3 cellular contexts compared by ENCODE assay signal in the genomic region with DNA sequence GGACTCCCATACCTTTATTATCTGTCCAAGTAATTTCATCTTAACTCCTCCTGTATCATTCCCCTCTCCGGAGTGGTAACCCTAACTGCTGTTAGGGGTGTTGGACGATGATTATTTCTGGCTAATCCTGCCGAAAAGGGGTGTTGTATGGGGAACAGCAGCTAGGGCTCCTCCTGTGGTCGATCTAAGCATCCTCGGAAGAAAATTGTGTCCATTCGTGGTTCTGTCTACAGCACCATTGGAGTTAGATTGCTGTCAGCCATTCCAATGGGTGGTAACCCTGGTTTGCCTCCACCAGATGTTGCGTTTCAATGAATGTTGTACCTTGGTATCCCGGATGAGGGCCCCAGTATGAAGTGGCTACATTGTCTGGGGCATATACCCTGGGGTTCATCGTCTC.
TF ChIP-seq lines count a peak whose summit lies in the region.

No MANE protein-coding gene starts in this region.

TF ChIP-seq in A549, 52 proteins besides CTCF, POLR2A, EP300 and RAD21:
- TF ChIP-seq, protein P1, sequence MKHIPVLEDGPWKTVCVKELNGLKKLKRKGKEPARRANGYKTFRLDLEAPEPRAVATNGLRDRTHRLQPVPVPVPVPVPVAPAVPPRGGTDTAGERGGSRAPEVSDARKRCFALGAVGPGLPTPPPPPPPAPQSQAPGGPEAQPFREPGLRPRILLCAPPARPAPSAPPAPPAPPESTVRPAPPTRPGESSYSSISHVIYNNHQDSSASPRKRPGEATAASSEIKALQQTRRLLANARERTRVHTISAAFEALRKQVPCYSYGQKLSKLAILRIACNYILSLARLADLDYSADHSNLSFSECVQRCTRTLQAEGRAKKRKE (CRISPR knock-in tag; IDR thresholded peaks at IDR 0.05; ENCODE audit: low read depth): no peak
- no peak for TF ChIP-seq NPAS2 (CRISPR knock-in tag; IDR thresholded peaks at IDR 0.05; ENCODE audit: borderline replicate concordance)
- no peak for TF ChIP-seq MAFK (IDR thresholded peaks at IDR 0.05; ENCODE audit: partially characterized antibody)
- TF ChIP-seq RARB (CRISPR knock-in tag; IDR thresholded peaks at IDR 0.05): no peak
- TF ChIP-seq FOSB (CRISPR knock-in tag; IDR thresholded peaks at IDR 0.05): no peak
- TF ChIP-seq RCOR1 (IDR thresholded peaks at IDR 0.05; ENCODE audit: low read depth, low read length): no peak
- no peak for TF ChIP-seq EHMT2 (IDR thresholded peaks at IDR 0.05; ENCODE audit: low read depth)
- no peak for TF ChIP-seq ZNF302 (CRISPR knock-in tag; IDR thresholded peaks at IDR 0.05)
- TF ChIP-seq, protein P2, sequence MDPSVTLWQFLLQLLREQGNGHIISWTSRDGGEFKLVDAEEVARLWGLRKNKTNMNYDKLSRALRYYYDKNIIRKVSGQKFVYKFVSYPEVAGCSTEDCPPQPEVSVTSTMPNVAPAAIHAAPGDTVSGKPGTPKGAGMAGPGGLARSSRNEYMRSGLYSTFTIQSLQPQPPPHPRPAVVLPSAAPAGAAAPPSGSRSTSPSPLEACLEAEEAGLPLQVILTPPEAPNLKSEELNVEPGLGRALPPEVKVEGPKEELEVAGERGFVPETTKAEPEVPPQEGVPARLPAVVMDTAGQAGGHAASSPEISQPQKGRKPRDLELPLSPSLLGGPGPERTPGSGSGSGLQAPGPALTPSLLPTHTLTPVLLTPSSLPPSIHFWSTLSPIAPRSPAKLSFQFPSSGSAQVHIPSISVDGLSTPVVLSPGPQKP (IDR thresholded peaks at IDR 0.05; ENCODE audit: low read depth, low read length): no peak
- TF ChIP-seq, protein P3, sequence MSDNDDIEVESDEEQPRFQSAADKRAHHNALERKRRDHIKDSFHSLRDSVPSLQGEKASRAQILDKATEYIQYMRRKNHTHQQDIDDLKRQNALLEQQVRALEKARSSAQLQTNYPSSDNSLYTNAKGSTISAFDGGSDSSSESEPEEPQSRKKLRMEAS (IDR thresholded peaks at IDR 0.05): no peak
- TF ChIP-seq JUN (IDR thresholded peaks at IDR 0.05): no peak

TF ChIP-seq in HCT116, 20 proteins besides CTCF, POLR2A, EP300 and RAD21:
- TF ChIP-seq SRF (IDR thresholded peaks at IDR 0.05; ENCODE audit: low read depth) (no peak), SIN3A (IDR thresholded peaks at IDR 0.05; ENCODE audit: low read depth) (no peak), TCF7L2 (IDR thresholded peaks at IDR 0.05; ENCODE audit: borderline replicate concordance, extremely low read depth, insufficient read depth, insufficient read length) (no peak), EZH2 (IDR thresholded peaks at IDR 0.05) (no peak), CEBPB (IDR thresholded peaks at IDR 0.05; ENCODE audit: low read depth) (no peak), ZFX (IDR thresholded peaks at IDR 0.05) (no peak), ELF1 (IDR thresholded peaks at IDR 0.05; ENCODE audit: borderline replicate concordance, low read depth) (no peak), ZNF274 (IDR thresholded peaks at IDR 0.05; ENCODE audit: low read depth, low read length) (no peak), EZH2phosphoT487 (IDR thresholded peaks at IDR 0.05; ENCODE audit: borderline replicate concordance) (no peak), JUND (IDR thresholded peaks at IDR 0.05) (no peak), SP1 (IDR thresholded peaks at IDR 0.05; ENCODE audit: low read depth) (no peak), YY1 (IDR thresholded peaks at IDR 0.05; ENCODE audit: extremely low read depth, insufficient replicate concordance, low read depth, low read length) (no peak), FOSL1 (IDR thresholded peaks at IDR 0.05; ENCODE audit: low read depth) (no peak), EGR1 (IDR thresholded peaks at IDR 0.05; ENCODE audit: low read depth) (no peak), POLR2AphosphoS5 (IDR thresholded peaks at IDR 0.05; ENCODE audit: low read depth, low read length) (no peak)
- TF ChIP-seq, protein P3 (IDR thresholded peaks at IDR 0.05): no peak
- TF ChIP-seq, protein P4, sequence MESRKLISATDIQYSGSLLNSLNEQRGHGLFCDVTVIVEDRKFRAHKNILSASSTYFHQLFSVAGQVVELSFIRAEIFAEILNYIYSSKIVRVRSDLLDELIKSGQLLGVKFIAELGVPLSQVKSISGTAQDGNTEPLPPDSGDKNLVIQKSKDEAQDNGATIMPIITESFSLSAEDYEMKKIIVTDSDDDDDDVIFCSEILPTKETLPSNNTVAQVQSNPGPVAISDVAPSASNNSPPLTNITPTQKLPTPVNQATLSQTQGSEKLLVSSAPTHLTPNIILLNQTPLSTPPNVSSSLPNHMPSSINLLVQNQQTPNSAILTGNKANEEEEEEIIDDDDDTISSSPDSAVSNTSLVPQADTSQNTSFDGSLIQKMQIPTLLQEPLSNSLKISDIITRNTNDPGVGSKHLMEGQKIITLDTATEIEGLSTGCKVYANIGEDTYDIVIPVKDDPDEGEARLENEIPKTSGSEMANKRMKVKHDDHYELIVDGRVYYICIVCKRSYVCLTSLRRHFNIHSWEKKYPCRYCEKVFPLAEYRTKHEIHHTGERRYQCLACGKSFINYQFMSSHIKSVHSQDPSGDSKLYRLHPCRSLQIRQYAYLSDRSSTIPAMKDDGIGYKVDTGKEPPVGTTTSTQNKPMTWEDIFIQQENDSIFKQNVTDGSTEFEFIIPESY (IDR thresholded peaks at IDR 0.05; ENCODE audit: extremely low read depth, insufficient replicate concordance, low read length): no peak
- TF ChIP-seq, protein P5, sequence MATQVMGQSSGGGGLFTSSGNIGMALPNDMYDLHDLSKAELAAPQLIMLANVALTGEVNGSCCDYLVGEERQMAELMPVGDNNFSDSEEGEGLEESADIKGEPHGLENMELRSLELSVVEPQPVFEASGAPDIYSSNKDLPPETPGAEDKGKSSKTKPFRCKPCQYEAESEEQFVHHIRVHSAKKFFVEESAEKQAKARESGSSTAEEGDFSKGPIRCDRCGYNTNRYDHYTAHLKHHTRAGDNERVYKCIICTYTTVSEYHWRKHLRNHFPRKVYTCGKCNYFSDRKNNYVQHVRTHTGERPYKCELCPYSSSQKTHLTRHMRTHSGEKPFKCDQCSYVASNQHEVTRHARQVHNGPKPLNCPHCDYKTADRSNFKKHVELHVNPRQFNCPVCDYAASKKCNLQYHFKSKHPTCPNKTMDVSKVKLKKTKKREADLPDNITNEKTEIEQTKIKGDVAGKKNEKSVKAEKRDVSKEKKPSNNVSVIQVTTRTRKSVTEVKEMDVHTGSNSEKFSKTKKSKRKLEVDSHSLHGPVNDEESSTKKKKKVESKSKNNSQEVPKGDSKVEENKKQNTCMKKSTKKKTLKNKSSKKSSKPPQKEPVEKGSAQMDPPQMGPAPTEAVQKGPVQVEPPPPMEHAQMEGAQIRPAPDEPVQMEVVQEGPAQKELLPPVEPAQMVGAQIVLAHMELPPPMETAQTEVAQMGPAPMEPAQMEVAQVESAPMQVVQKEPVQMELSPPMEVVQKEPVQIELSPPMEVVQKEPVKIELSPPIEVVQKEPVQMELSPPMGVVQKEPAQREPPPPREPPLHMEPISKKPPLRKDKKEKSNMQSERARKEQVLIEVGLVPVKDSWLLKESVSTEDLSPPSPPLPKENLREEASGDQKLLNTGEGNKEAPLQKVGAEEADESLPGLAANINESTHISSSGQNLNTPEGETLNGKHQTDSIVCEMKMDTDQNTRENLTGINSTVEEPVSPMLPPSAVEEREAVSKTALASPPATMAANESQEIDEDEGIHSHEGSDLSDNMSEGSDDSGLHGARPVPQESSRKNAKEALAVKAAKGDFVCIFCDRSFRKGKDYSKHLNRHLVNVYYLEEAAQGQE (IDR thresholded peaks at IDR 0.05; ENCODE audit: low read depth): no peak

TF ChIP-seq in H1, 55 proteins besides CTCF, POLR2A, EP300 and RAD21:
- TF ChIP-seq KDM1A (IDR thresholded peaks at IDR 0.05; ENCODE audit: borderline replicate concordance, low read length) (no peak), JUND (IDR thresholded peaks at IDR 0.05; ENCODE audit: low read length) (no peak)
